In the genomic region with DNA sequence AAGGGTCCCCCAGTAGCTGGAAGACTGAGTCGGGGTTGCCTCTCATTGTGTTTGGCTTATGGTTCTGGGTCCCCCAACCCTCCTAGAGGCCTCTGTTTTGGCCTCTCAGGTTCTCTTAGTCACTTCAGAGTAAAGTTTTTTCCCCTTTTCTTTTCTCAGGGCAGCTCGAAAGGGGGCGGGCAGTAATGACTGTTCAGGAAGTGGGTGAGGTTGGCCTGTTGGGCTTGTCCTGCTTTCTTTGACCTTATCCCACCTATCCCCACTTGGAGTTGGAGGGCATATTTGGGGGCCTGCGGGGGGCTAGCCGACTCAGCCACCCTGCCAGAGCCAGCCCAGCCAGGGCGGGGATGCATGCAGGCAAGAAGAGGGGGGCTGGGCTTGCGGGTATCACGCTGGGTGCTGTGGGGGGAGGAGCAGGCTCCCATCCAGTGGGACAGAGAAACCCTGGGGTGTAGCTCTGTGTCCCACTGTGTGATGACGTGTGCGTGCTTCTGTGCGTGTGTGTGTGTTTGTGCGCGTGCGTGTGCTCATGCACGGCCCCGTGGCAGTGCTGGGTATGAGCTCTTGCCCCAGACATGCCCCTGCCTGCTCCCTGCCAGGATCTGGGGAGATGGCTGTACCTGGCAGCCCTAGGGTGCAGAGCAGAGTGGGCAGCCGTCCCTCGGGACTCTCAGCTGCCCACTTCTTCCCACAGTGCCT, we compare ENCODE assay signal across 1 cellular context.
A peak's percentile ranks its signal among the peaks of the same experiment; 100 is the strongest.
TF ChIP-seq lines count a peak whose summit lies in the region.

No MANE protein-coding gene starts in this region.

TF ChIP-seq in HepG2, 621 proteins besides CTCF, POLR2A, EP300 and RAD21 (continues in another document):
- TF ChIP-seq LCORL (IDR thresholded peaks at IDR 0.05), result no peak
- TF ChIP-seq LCORL (CRISPR knock-in tag; IDR thresholded peaks at IDR 0.05), result 0 out of 2 replicates have a peak, but pooled peaks have one; percentile 29
- TF ChIP-seq, protein P1, sequence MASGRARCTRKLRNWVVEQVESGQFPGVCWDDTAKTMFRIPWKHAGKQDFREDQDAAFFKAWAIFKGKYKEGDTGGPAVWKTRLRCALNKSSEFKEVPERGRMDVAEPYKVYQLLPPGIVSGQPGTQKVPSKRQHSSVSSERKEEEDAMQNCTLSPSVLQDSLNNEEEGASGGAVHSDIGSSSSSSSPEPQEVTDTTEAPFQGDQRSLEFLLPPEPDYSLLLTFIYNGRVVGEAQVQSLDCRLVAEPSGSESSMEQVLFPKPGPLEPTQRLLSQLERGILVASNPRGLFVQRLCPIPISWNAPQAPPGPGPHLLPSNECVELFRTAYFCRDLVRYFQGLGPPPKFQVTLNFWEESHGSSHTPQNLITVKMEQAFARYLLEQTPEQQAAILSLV (CRISPR knock-in tag; IDR thresholded peaks at IDR 0.05; ENCODE audit: borderline replicate concordance), result no peak
- TF ChIP-seq, protein P2, sequence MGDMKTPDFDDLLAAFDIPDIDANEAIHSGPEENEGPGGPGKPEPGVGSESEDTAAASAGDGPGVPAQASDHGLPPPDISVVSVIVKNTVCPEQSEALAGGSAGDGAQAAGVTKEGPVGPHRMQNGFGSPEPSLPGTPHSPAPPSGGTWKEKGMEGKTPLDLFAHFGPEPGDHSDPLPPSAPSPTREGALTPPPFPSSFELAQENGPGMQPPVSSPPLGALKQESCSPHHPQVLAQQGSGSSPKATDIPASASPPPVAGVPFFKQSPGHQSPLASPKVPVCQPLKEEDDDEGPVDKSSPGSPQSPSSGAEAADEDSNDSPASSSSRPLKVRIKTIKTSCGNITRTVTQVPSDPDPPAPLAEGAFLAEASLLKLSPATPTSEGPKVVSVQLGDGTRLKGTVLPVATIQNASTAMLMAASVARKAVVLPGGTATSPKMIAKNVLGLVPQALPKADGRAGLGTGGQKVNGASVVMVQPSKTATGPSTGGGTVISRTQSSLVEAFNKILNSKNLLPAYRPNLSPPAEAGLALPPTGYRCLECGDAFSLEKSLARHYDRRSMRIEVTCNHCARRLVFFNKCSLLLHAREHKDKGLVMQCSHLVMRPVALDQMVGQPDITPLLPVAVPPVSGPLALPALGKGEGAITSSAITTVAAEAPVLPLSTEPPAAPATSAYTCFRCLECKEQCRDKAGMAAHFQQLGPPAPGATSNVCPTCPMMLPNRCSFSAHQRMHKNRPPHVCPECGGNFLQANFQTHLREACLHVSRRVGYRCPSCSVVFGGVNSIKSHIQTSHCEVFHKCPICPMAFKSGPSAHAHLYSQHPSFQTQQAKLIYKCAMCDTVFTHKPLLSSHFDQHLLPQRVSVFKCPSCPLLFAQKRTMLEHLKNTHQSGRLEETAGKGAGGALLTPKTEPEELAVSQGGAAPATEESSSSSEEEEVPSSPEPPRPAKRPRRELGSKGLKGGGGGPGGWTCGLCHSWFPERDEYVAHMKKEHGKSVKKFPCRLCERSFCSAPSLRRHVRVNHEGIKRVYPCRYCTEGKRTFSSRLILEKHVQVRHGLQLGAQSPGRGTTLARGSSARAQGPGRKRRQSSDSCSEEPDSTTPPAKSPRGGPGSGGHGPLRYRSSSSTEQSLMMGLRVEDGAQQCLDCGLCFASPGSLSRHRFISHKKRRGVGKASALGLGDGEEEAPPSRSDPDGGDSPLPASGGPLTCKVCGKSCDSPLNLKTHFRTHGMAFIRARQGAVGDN (CRISPR knock-in tag; IDR thresholded peaks at IDR 0.05), result peak; percentile 61
- no peak for TF ChIP-seq TMF1 (CRISPR knock-in tag; IDR thresholded peaks at IDR 0.05; ENCODE audit: low read depth)
- TF ChIP-seq, protein P3, sequence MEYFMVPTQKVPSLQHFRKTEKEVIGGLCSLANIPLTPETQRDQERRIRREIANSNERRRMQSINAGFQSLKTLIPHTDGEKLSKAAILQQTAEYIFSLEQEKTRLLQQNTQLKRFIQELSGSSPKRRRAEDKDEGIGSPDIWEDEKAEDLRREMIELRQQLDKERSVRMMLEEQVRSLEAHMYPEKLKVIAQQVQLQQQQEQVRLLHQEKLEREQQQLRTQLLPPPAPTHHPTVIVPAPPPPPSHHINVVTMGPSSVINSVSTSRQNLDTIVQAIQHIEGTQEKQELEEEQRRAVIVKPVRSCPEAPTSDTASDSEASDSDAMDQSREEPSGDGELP (IDR thresholded peaks at IDR 0.05; ENCODE audit: borderline replicate concordance, low read depth), result peak; percentile 16; the same call in 1 of the 2 replicates
- TF ChIP-seq SP5 (CRISPR knock-in tag; IDR thresholded peaks at IDR 0.05; ENCODE audit: borderline replicate concordance, low read depth), result no peak
- TF ChIP-seq, protein P4, sequence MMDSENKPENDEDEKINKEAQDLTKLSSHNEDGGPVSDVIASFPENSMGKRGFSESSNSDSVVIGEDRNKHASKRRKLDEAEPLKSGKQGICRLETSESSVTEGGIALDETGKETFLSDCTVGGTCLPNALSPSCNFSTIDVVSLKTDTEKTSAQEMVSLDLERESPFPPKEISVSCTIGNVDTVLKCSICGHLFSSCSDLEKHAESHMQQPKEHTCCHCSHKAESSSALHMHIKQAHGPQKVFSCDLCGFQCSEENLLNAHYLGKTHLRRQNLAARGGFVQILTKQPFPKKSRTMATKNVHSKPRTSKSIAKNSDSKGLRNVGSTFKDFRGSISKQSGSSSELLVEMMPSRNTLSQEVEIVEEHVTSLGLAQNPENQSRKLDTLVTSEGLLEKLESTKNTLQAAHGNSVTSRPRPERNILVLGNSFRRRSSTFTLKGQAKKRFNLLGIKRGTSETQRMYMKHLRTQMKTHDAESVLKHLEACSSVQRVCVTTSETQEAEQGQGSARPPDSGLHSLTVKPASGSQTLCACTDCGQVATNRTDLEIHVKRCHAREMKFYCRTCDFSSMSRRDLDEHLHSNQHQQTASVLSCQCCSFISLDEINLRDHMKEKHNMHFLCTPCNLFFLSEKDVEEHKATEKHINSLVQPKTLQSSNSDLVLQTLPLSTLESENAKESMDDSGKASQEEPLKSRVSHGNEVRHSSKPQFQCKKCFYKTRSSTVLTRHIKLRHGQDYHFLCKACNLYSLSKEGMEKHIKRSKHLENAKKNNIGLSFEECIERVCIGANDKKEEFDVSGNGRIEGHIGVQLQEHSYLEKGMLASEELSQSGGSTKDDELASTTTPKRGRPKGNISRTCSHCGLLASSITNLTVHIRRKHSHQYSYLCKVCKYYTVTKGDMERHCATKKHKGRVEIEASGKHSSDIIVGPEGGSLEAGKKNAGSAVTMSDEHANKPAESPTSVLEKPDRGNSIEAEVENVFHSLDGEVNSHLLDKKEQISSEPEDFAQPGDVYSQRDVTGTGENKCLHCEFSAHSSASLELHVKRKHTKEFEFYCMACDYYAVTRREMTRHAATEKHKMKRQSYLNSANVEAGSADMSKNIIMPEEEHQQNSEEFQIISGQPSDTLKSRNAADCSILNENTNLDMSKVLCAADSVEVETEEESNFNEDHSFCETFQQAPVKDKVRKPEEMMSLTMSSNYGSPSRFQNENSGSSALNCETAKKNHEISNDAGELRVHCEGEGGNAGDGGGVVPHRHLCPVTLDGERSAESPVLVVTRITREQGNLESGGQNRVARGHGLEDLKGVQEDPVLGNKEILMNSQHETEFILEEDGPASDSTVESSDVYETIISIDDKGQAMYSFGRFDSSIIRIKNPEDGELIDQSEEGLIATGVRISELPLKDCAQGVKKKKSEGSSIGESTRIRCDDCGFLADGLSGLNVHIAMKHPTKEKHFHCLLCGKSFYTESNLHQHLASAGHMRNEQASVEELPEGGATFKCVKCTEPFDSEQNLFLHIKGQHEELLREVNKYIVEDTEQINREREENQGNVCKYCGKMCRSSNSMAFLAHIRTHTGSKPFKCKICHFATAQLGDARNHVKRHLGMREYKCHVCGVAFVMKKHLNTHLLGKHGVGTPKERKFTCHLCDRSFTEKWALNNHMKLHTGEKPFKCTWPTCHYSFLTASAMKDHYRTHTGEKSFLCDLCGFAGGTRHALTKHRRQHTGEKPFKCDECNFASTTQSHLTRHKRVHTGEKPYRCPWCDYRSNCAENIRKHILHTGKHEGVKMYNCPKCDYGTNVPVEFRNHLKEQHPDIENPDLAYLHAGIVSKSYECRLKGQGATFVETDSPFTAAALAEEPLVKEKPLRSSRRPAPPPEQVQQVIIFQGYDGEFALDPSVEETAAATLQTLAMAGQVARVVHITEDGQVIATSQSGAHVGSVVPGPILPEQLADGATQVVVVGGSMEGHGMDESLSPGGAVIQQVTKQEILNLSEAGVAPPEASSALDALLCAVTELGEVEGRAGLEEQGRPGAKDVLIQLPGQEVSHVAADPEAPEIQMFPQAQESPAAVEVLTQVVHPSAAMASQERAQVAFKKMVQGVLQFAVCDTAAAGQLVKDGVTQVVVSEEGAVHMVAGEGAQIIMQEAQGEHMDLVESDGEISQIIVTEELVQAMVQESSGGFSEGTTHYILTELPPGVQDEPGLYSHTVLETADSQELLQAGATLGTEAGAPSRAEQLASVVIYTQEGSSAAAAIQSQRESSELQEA (CRISPR knock-in tag; IDR thresholded peaks at IDR 0.05; ENCODE audit: not compliant biosample characterization), result no peak
- peak; percentile 21; the same call in 1 of the 2 replicates for TF ChIP-seq SALL1 (CRISPR knock-in tag; IDR thresholded peaks at IDR 0.05)
- 0 out of 4 replicates have a peak, but pooled peaks of 1 of the 2 experiments have one; percentile 24 for TF ChIP-seq KLF16 (CRISPR knock-in tag; IDR thresholded peaks at IDR 0.05)
- TF ChIP-seq ZNF816 (CRISPR knock-in tag; IDR thresholded peaks at IDR 0.05; ENCODE audit: borderline replicate concordance), result no peak
- TF ChIP-seq, protein P5, sequence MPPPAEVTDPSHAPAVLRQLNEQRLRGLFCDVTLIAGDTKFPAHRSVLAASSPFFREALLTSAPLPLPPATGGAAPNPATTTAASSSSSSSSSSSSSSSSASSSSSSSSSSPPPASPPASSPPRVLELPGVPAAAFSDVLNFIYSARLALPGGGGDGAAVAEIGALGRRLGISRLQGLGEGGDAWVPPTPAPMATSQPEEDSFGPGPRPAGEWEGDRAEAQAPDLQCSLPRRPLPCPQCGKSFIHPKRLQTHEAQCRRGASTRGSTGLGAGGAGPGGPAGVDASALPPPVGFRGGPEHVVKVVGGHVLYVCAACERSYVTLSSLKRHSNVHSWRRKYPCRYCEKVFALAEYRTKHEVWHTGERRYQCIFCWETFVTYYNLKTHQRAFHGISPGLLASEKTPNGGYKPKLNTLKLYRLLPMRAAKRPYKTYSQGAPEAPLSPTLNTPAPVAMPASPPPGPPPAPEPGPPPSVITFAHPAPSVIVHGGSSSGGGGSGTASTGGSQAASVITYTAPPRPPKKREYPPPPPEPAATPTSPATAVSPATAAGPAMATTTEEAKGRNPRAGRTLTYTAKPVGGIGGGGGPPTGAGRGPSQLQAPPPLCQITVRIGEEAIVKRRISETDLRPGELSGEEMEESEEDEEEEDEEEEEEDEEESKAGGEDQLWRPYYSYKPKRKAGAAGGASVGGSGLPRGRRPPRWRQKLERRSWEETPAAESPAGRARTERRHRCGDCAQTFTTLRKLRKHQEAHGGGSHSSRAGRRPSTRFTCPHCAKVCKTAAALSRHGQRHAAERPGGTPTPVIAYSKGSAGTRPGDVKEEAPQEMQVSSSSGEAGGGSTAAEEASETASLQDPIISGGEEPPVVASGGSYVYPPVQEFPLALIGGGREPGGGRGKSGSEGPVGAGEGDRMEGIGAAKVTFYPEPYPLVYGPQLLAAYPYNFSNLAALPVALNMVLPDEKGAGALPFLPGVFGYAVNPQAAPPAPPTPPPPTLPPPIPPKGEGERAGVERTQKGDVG (CRISPR knock-in tag; IDR thresholded peaks at IDR 0.05; ENCODE audit: borderline replicate concordance), result peak; percentile 35; the same call in 1 of the 2 replicates
- TF ChIP-seq FIP1L1 (IDR thresholded peaks at IDR 0.05; ENCODE audit: borderline replicate concordance, insufficient read depth, low read depth, low read length), result no peak
- TF ChIP-seq, protein P6, sequence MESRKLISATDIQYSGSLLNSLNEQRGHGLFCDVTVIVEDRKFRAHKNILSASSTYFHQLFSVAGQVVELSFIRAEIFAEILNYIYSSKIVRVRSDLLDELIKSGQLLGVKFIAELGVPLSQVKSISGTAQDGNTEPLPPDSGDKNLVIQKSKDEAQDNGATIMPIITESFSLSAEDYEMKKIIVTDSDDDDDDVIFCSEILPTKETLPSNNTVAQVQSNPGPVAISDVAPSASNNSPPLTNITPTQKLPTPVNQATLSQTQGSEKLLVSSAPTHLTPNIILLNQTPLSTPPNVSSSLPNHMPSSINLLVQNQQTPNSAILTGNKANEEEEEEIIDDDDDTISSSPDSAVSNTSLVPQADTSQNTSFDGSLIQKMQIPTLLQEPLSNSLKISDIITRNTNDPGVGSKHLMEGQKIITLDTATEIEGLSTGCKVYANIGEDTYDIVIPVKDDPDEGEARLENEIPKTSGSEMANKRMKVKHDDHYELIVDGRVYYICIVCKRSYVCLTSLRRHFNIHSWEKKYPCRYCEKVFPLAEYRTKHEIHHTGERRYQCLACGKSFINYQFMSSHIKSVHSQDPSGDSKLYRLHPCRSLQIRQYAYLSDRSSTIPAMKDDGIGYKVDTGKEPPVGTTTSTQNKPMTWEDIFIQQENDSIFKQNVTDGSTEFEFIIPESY (CRISPR knock-in tag; IDR thresholded peaks at IDR 0.05), result peak; percentile 53; the same call in 1 of the 2 replicates
- TF ChIP-seq MTA1 (CRISPR knock-in tag; IDR thresholded peaks at IDR 0.05; ENCODE audit: borderline replicate concordance), result no peak
- TF ChIP-seq, protein P7, sequence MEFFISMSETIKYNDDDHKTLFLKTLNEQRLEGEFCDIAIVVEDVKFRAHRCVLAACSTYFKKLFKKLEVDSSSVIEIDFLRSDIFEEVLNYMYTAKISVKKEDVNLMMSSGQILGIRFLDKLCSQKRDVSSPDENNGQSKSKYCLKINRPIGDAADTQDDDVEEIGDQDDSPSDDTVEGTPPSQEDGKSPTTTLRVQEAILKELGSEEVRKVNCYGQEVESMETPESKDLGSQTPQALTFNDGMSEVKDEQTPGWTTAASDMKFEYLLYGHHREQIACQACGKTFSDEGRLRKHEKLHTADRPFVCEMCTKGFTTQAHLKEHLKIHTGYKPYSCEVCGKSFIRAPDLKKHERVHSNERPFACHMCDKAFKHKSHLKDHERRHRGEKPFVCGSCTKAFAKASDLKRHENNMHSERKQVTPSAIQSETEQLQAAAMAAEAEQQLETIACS (CRISPR knock-in tag; IDR thresholded peaks at IDR 0.05), result peak; percentile 64; the same call in 1 of the 2 replicates
- TF ChIP-seq ZBTB38 (CRISPR knock-in tag; IDR thresholded peaks at IDR 0.05), result 0 out of 2 replicates have a peak, but pooled peaks have one; percentile 18
- 0 out of 2 replicates have a peak, but pooled peaks have one; percentile 34 for TF ChIP-seq NRL (CRISPR knock-in tag; IDR thresholded peaks at IDR 0.05; ENCODE audit: borderline replicate concordance)
- peak; percentile 45; the same call in 1 of the 2 replicates for TF ChIP-seq CREB1 (IDR thresholded peaks at IDR 0.05)
- no peak for TF ChIP-seq CREB1 (CRISPR knock-in tag; IDR thresholded peaks at IDR 0.05)
- TF ChIP-seq DPF2 (CRISPR knock-in tag; IDR thresholded peaks at IDR 0.05; ENCODE audit: borderline replicate concordance, low read depth), result 0 out of 2 replicates have a peak, but pooled peaks have one; percentile 10
- TF ChIP-seq ZNF546 (CRISPR knock-in tag; conservative IDR thresholded peaks at IDR 0.05), result no peak
- TF ChIP-seq TARDBP (CRISPR knock-in tag; IDR thresholded peaks at IDR 0.05), result 0 out of 2 replicates have a peak, but pooled peaks have one; percentile 17
- 0 out of 2 replicates have a peak, but pooled peaks have one; percentile 11 for TF ChIP-seq NFKB2 (CRISPR knock-in tag; IDR thresholded peaks at IDR 0.05; ENCODE audit: borderline replicate concordance)
- TF ChIP-seq FOXC1 (CRISPR knock-in tag; IDR thresholded peaks at IDR 0.05; ENCODE audit: borderline replicate concordance), result 0 out of 2 replicates have a peak, but pooled peaks have one; percentile 4
- no peak for TF ChIP-seq ZNF709 (CRISPR knock-in tag; IDR thresholded peaks at IDR 0.05)
- 0 out of 2 replicates have a peak, but pooled peaks have one; percentile 17 for TF ChIP-seq ZNF160 (CRISPR knock-in tag; IDR thresholded peaks at IDR 0.05)
